In genomic region chr6:44921787-44922186, GRCh38 we compare ENCODE assay signal across 12 cellular contexts.
DNase-seq lines count a peak whose midpoint lies in the region; ATAC-seq and TF ChIP-seq lines count a peak whose summit lies in the region.
"Had no signal": no experiment of that assay in that cellular context is flagged by ENCODE, and none has a peak within 500 bp of the region (broad histone marks: within the 10 kb centered on the region; RNA-seq: fewer than 3 reads in every experiment).

No MANE protein-coding gene starts in this region.

- intact Hi-C loops in activated naive CD4-positive, alpha-beta T cell treated with anti-CD3 and anti-CD28 coated beads for 36 hours (cut with micrococcal nuclease) = loop anchor here (1.0 to 5.0 kb wide), 4 partner anchors 11 to 1001 kb away; no protein-coding TSS in a partner anchor

- peaks cover 49% of the 10 kb centered on the region for H3K4me1 Mint-ChIP-seq in activated naive CD4-positive, alpha-beta T cell treated with anti-CD3 and anti-CD28 coated beads for 36 hours (ENCODE audit: low read depth)
- peaks cover 54% of the 10 kb centered on the region for H3K4me1 Mint-ChIP-seq in stimulated activated naive CD8-positive, alpha-beta T cell treated with anti-CD3 and anti-CD28 coated beads, Interleukin-15, amount 100 ng/mL, for 72 hours

- no peaks in the 10 kb centered on the region for H3K9me3 Mint-ChIP-seq in activated naive CD4-positive, alpha-beta T cell treated with anti-CD3 and anti-CD28 coated beads for 36 hours
- no peaks in the 10 kb centered on the region for H3K9me3 Mint-ChIP-seq in stimulated activated naive CD8-positive, alpha-beta T cell treated with anti-CD3 and anti-CD28 coated beads, Interleukin-15, amount 100 ng/mL, for 72 hours

- H3K4me3 Mint-ChIP-seq in activated naive CD4-positive, alpha-beta T cell treated with anti-CD3 and anti-CD28 coated beads for 36 hours = peak overlapping the region; percentile 12
- H3K4me3 Mint-ChIP-seq in stimulated activated naive CD8-positive, alpha-beta T cell treated with anti-CD3 and anti-CD28 coated beads, Interleukin-15, amount 100 ng/mL, for 72 hours = peak overlapping the region; percentile 48 to 52

- CTCF ChIA-PET in activated naive CD4-positive, alpha-beta T cell treated with anti-CD3 and anti-CD28 coated beads for 36 hours (lab: Charles Lee) = no interaction called here
- CTCF ChIA-PET in RWPE1 (lab: Yijun Ruan, JAX) = interaction anchor here (0.6 to 1.5 kb wide), 2 partner anchors 136 to 266 kb away, joined by 3 read pairs; no protein-coding TSS in a partner anchor

- peaks cover under 1% of the 10 kb centered on the region for H3K36me3 Mint-ChIP-seq in activated naive CD4-positive, alpha-beta T cell treated with anti-CD3 and anti-CD28 coated beads for 36 hours (ENCODE audit: low read depth)

- ATAC-seq in stimulated activated naive CD8-positive, alpha-beta T cell treated with anti-CD3 and anti-CD28 coated beads, Interleukin-15, amount 100 ng/mL, for 72 hours = peak; percentile 18
- ATAC-seq in GM21576 (IDR thresholded peaks at IDR 0.05; ENCODE audit: unreplicated experiment) = no peak

- no peak overlapping the region for H3K27ac ChIP-seq in RWPE1
- H3K27ac ChIP-seq: adrenal gland, dorsolateral prefrontal cortex, SJSA1 had no signal

- H3K4me3 ChIP-seq in epithelial cell of proximal tubule (ENCODE audit: low read depth, low read length) = no peak overlapping the region
- H3K4me3 ChIP-seq: adrenal gland, dorsolateral prefrontal cortex, SJSA1 had no signal

- DNase-seq in activated naive CD4-positive, alpha-beta T cell treated with anti-CD3 and anti-CD28 coated beads for 36 hours = no peak
- no peak for DNase-seq in activated naive CD4-positive, alpha-beta T cell treated with anti-CD3 and anti-CD28 coated beads, Interleukin-2, amount 50 U/mL, for 16 hours
- DNase-seq in RWPE1 (ENCODE audit: low spot score) (peak; percentile 5), epithelial cell of proximal tubule (ENCODE audit: low read depth) (no peak), NCI-H774 (lab: John Stamatoyannopoulos, UW) (no peak), GM20000 (ENCODE audit: low spot score) (no peak)
- no peak for DNase-seq in stimulated activated naive CD8-positive, alpha-beta T cell treated with anti-CD3 and anti-CD28 coated beads, Interleukin-15, amount 100 ng/mL, for 72 hours
- DNase-seq: dorsolateral prefrontal cortex, MV-4-11 had no signal

- TF ChIP-seq CTCF in RWPE1 (conservative IDR thresholded peaks at IDR 0.05; ENCODE audit: low read depth) = no peak
- TF ChIP-seq CTCF in epithelial cell of proximal tubule (conservative IDR thresholded peaks at IDR 0.05; ENCODE audit: low read depth, low read length) = peak; percentile 33
- no peak for TF ChIP-seq CTCF in GM20000 (IDR thresholded peaks at IDR 0.05; ENCODE audit: extremely low read depth, missing control alignments)

- POLR2A ChIA-PET in RWPE1 (lab: Yijun Ruan, JAX; ENCODE audit: low non-redundant PET) = no interaction called here

- peak overlapping the region; percentile 61 for H3K27ac Mint-ChIP-seq in activated naive CD4-positive, alpha-beta T cell treated with anti-CD3 and anti-CD28 coated beads for 36 hours
- peak overlapping the region; percentile 10 to 90 for H3K27ac Mint-ChIP-seq in stimulated activated naive CD8-positive, alpha-beta T cell treated with anti-CD3 and anti-CD28 coated beads, Interleukin-15, amount 100 ng/mL, for 72 hours

- H3K27me3 Mint-ChIP-seq in activated naive CD4-positive, alpha-beta T cell treated with anti-CD3 and anti-CD28 coated beads for 36 hours (ENCODE audit: low read depth) = no peaks in the 10 kb centered on the region
- H3K27me3 Mint-ChIP-seq in stimulated activated naive CD8-positive, alpha-beta T cell treated with anti-CD3 and anti-CD28 coated beads, Interleukin-15, amount 100 ng/mL, for 72 hours = no peaks in the 10 kb centered on the region
